Comparison of ENCODE assay signal across 15 cellular contexts in the genomic region with DNA sequence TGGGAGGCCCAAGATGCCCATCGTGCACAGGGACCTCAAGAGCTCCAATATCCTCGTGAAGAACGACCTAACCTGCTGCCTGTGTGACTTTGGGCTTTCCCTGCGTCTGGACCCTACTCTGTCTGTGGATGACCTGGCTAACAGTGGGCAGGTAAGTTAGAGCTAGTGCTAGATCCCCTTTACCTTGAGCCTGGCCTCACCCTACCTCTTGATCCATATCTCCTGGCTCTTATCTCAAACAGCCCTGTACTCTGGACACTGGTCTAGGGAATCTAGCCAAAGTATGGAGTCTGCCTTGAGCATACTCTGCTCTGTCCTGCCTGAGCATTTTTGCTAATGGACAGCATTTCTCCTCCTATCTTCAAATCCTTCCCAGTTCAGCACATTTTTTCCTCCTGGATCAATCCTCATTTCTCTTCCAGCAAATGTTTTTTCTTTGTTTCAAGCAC.
DNase-seq lines count a peak whose midpoint lies in the region; ATAC-seq, FAIRE-seq and TF ChIP-seq lines count a peak whose summit lies in the region.
"Had no signal": no experiment of that assay in that cellular context is flagged by ENCODE, and none has a peak within 500 bp of the region (broad histone marks: within the 10 kb centered on the region; RNA-seq: fewer than 3 reads in every experiment).

No MANE protein-coding gene starts in this region.

- TF ChIP-seq POLR2A in H54 (IDR thresholded peaks at IDR 0.05; ENCODE audit: low read depth, low read length) (no peak), breast epithelium (IDR thresholded peaks at IDR 0.05) (no peak)

- H3K4me1 ChIP-seq in breast epithelium: no peaks in the 10 kb centered on the region

- POLR2A ChIA-PET in activated CD4-positive, alpha-beta T cell treated with anti-CD3 and anti-CD28 coated beads, Interleukin-2, amount 10 ng/mL, durations not matched to agents 7 days and 5 days (lab: Charles Lee): no interaction called here
- POLR2A ChIA-PET in activated CD4-positive, alpha-beta memory T cell treated with anti-CD3 and anti-CD28 coated beads for 36 hours (lab: Charles Lee): interaction anchor here (1.1 to 2.0 kb wide), 3 partner anchors 14 to 64 kb away, joined by 3 to 7 read pairs (median 4); no protein-coding TSS in a partner anchor

- DNase-seq in activated CD4-positive, alpha-beta T cell treated with anti-CD3 and anti-CD28 coated beads, Interleukin-2, amount 10 ng/mL, durations not matched to agents 7 days and 5 days: no peak
- no peak for DNase-seq in activated CD4-positive, alpha-beta T cell treated with anti-CD3 and anti-CD28 coated beads, Interleukin-2, amount 50 U/mL, for 4 hours
- no peak for DNase-seq in activated CD4-positive, alpha-beta memory T cell treated with anti-CD3 and anti-CD28 coated beads for 36 hours
- DNase-seq in immature natural killer cell: no peak
- DNase-seq in H54 (ENCODE audit: insufficient read length, low spot score): no peak
- DNase-seq in breast epithelium (ENCODE audit: low spot score in 2 of 2): no peak
- DNase-seq in DMS153 (lab: John Stamatoyannopoulos, UW): no peak
- DNase-seq: head of caudate nucleus; NCI-H1694; stimulated activated CD4-positive, alpha-beta T cell treated with anti-CD3 and anti-CD28 coated beads, Interleukin-4, amount 100 ng/mL, for 24 hours had no signal

- no peak for TF ChIP-seq CTCF in breast epithelium (IDR thresholded peaks at IDR 0.05)

- peaks cover 94% of the 10 kb centered on the region for H3K36me3 Mint-ChIP-seq in activated CD4-positive, alpha-beta T cell treated with anti-CD3 and anti-CD28 coated beads, Interleukin-2, amount 10 ng/mL, durations not matched to agents 7 days and 5 days (ENCODE audit: low read depth)
- peaks cover 84% of the 10 kb centered on the region for H3K36me3 Mint-ChIP-seq in activated CD4-positive, alpha-beta memory T cell treated with anti-CD3 and anti-CD28 coated beads for 36 hours
- peaks cover 30 to 78% (median 46%) of the 10 kb centered on the region in 3 donors for H3K36me3 Mint-ChIP-seq in immature natural killer cell
- H3K36me3 Mint-ChIP-seq in stimulated activated memory B cell treated with anti-CD40 and anti-IgM and Interleukin-4, amounts not matched to agents 10 μg/mL and 1 μg/mL and 100 μg/mL, for 72 hours: peaks cover 89% of the 10 kb centered on the region

- peaks cover 5% of the 10 kb centered on the region for H3K9me3 Mint-ChIP-seq in activated CD4-positive, alpha-beta T cell treated with anti-CD3 and anti-CD28 coated beads, Interleukin-2, amount 10 ng/mL, durations not matched to agents 7 days and 5 days
- H3K9me3 Mint-ChIP-seq in activated CD4-positive, alpha-beta memory T cell treated with anti-CD3 and anti-CD28 coated beads for 36 hours: no peaks in the 10 kb centered on the region
- no peaks in the 10 kb centered on the region for H3K9me3 Mint-ChIP-seq in immature natural killer cell
- H3K9me3 Mint-ChIP-seq in stimulated activated memory B cell treated with anti-CD40 and anti-IgM and Interleukin-4, amounts not matched to agents 10 μg/mL and 1 μg/mL and 100 μg/mL, for 72 hours: peaks cover 6% of the 10 kb centered on the region
- H3K9me3 Mint-ChIP-seq: nephron had no signal

- no peaks in the 10 kb centered on the region for H3K27me3 Mint-ChIP-seq in activated CD4-positive, alpha-beta T cell treated with anti-CD3 and anti-CD28 coated beads, Interleukin-2, amount 10 ng/mL, durations not matched to agents 7 days and 5 days
- no peaks in the 10 kb centered on the region for H3K27me3 Mint-ChIP-seq in activated CD4-positive, alpha-beta memory T cell treated with anti-CD3 and anti-CD28 coated beads for 36 hours
- peaks cover 0 to 5% (median 0%) of the 10 kb centered on the region in 3 donors for H3K27me3 Mint-ChIP-seq in immature natural killer cell (ENCODE audit: low read depth in 3 of 3)
- H3K27me3 Mint-ChIP-seq in stimulated activated memory B cell treated with anti-CD40 and anti-IgM and Interleukin-4, amounts not matched to agents 10 μg/mL and 1 μg/mL and 100 μg/mL, for 72 hours: no peaks in the 10 kb centered on the region

- CTCF ChIA-PET in activated CD4-positive, alpha-beta T cell treated with anti-CD3 and anti-CD28 coated beads, Interleukin-2, amount 10 ng/mL, durations not matched to agents 7 days and 5 days (lab: Charles Lee): interaction anchor here (0.8 to 1.2 kb wide), 2 partner anchors 9 to 13 kb away, joined by 3 read pairs; no protein-coding TSS in a partner anchor
- CTCF ChIA-PET in activated CD4-positive, alpha-beta memory T cell treated with anti-CD3 and anti-CD28 coated beads for 36 hours (lab: Charles Lee): interaction anchor here (1.2 to 1.5 kb wide), 2 partner anchors 21 to 22 kb away, joined by 3 read pairs; no protein-coding TSS in a partner anchor

- peak overlapping the region; percentile 68 for H3K27ac Mint-ChIP-seq in activated CD4-positive, alpha-beta T cell treated with anti-CD3 and anti-CD28 coated beads, Interleukin-2, amount 10 ng/mL, durations not matched to agents 7 days and 5 days
- peak overlapping the region; percentile 46 for H3K27ac Mint-ChIP-seq in activated CD4-positive, alpha-beta memory T cell treated with anti-CD3 and anti-CD28 coated beads for 36 hours
- H3K27ac Mint-ChIP-seq in immature natural killer cell: peak overlapping the region; percentile 8 to 78 (median 19)
- peak overlapping the region; percentile 7 for H3K27ac Mint-ChIP-seq in stimulated activated memory B cell treated with anti-CD40 and anti-IgM and Interleukin-4, amounts not matched to agents 10 μg/mL and 1 μg/mL and 100 μg/mL, for 72 hours
- H3K27ac Mint-ChIP-seq: nephron had no signal

- FAIRE-seq in H54 (lab: Jason Lieb, UNC): no peak
- FAIRE-seq: A549 had no signal

- H3K27me3 ChIP-seq in breast epithelium: no peaks in the 10 kb centered on the region
- H3K27me3 ChIP-seq: cardiac muscle cell had no signal

- peaks cover 6% of the 10 kb centered on the region for H3K36me3 ChIP-seq in breast epithelium

- peak overlapping the region; percentile 35 for H3K4me3 Mint-ChIP-seq in activated CD4-positive, alpha-beta T cell treated with anti-CD3 and anti-CD28 coated beads, Interleukin-2, amount 10 ng/mL, durations not matched to agents 7 days and 5 days
- H3K4me3 Mint-ChIP-seq in activated CD4-positive, alpha-beta memory T cell treated with anti-CD3 and anti-CD28 coated beads for 36 hours: peak overlapping the region; percentile 46
- no peak overlapping the region for H3K4me3 Mint-ChIP-seq in immature natural killer cell
- H3K4me3 Mint-ChIP-seq in stimulated activated memory B cell treated with anti-CD40 and anti-IgM and Interleukin-4, amounts not matched to agents 10 μg/mL and 1 μg/mL and 100 μg/mL, for 72 hours: no peak overlapping the region
- H3K4me3 Mint-ChIP-seq: nephron had no signal

- no peak overlapping the region for H3K27ac ChIP-seq in breast epithelium
- H3K27ac ChIP-seq: cardiac muscle cell had no signal

- ATAC-seq in stimulated activated memory B cell treated with anti-CD40 and anti-IgM and Interleukin-4, amounts not matched to agents 10 μg/mL and 1 μg/mL and 100 μg/mL, for 72 hours: no peak
- ATAC-seq: SK-N-SH treated with all-trans-retinoic acid at 6 μM for 48 hours had no signal

- no peak overlapping the region for H3K4me3 ChIP-seq in breast epithelium
- H3K4me3 ChIP-seq: A549, cardiac muscle cell had no signal

- H3K9me3 ChIP-seq in breast epithelium: no peaks in the 10 kb centered on the region
- H3K9me3 ChIP-seq: A549 had no signal

- H3K4me1 Mint-ChIP-seq in activated CD4-positive, alpha-beta T cell treated with anti-CD3 and anti-CD28 coated beads, Interleukin-2, amount 10 ng/mL, durations not matched to agents 7 days and 5 days: peaks cover 96% of the 10 kb centered on the region
- H3K4me1 Mint-ChIP-seq in activated CD4-positive, alpha-beta memory T cell treated with anti-CD3 and anti-CD28 coated beads for 36 hours (ENCODE audit: low read depth): peaks cover 90% of the 10 kb centered on the region
- peaks cover 49 to 93% of the 10 kb centered on the region in 2 donors for H3K4me1 Mint-ChIP-seq in immature natural killer cell
- H3K4me1 Mint-ChIP-seq in stimulated activated memory B cell treated with anti-CD40 and anti-IgM and Interleukin-4, amounts not matched to agents 10 μg/mL and 1 μg/mL and 100 μg/mL, for 72 hours: peaks cover 85% of the 10 kb centered on the region

- intact Hi-C loops in activated CD4-positive, alpha-beta memory T cell treated with anti-CD3 and anti-CD28 coated beads for 36 hours (cut with micrococcal nuclease): no loop called here
- intact Hi-C loops in breast epithelium (cut with DNase I; ENCODE audit: low total_unique reads): no loop called here

Comparison
In these comparisons a context has a peak if more than half of its experiments do, and no peak if none do; other contexts are left out.
1. H3K27ac Mint-ChIP-seq: peak in every context shown above with its lines; median percentile 68 in activated CD4-positive, alpha-beta T cell treated with anti-CD3 and anti-CD28 coated beads, Interleukin-2, amount 10 ng/mL, durations not matched to agents 7 days and 5 days; 46 in activated CD4-positive, alpha-beta memory T cell treated with anti-CD3 and anti-CD28 coated beads for 36 hours; 19 in immature natural killer cell; 7 in stimulated activated memory B cell treated with anti-CD40 and anti-IgM and Interleukin-4, amounts not matched to agents 10 μg/mL and 1 μg/mL and 100 μg/mL, for 72 hours.
2. H3K4me3 Mint-ChIP-seq: peak in activated CD4-positive, alpha-beta T cell treated with anti-CD3 and anti-CD28 coated beads, Interleukin-2, amount 10 ng/mL, durations not matched to agents 7 days and 5 days (single experiment) and activated CD4-positive, alpha-beta memory T cell treated with anti-CD3 and anti-CD28 coated beads for 36 hours (single experiment); none in immature natural killer cell (0 of 5) and stimulated activated memory B cell treated with anti-CD40 and anti-IgM and Interleukin-4, amounts not matched to agents 10 μg/mL and 1 μg/mL and 100 μg/mL, for 72 hours (single experiment).